8 cellular contexts compared by ENCODE assay signal in genomic region chr15:81304226-81304625, GRCh38. TPM values are rescaled to one million over a fixed set of nuclear protein-coding genes. Genes with fewer than 3 reads are reported as not detected.
DNase-seq lines count a peak whose midpoint lies in the region; ATAC-seq, FAIRE-seq and TF ChIP-seq lines count a peak whose summit lies in the region.

No MANE protein-coding gene starts in this region.

- H3K4ac ChIP-seq in H1 (replicated peaks; ENCODE audit: insufficient read length, low read depth, low read length), result no peak overlapping the region

- H3K79me1 ChIP-seq in H1 (ENCODE audit: low read depth, low read length), result no peaks in the 10 kb centered on the region

- H3K9ac ChIP-seq in DND-41 (ENCODE audit: low read depth, low read length) (no peak overlapping the region), OCI-LY3 (ENCODE audit: low read length) (peak overlapping the region; percentile 100), H1 (replicated peaks in 1 of 4; ENCODE audit: extremely low read depth in 1 of 4, low read depth in 3 of 4, low read length in 3 of 4) (peak overlapping the region in 1 of 4 experiments; percentile 38; a peak in 1 of 7 replicates)

- FAIRE-seq in H1 (lab: Jason Lieb, UNC), result no peak

- no peak overlapping the region for H2AK5ac ChIP-seq in H1 (ENCODE audit: low read depth, low read length)

- TF ChIP-seq EP300 in H1 (IDR thresholded peaks at IDR 0.05; ENCODE audit: borderline replicate concordance in 1 of 2, low read depth in 2 of 2, low read length in 2 of 2), result no peak

- peaks cover 98% of the 10 kb centered on the region for H3K36me3 ChIP-seq in DND-41 (ENCODE audit: insufficient read depth, low read length)
- H3K36me3 ChIP-seq in OCI-LY3 (replicated peaks; ENCODE audit: low read depth, low read length), result peaks cover 96% of the 10 kb centered on the region
- no peaks in the 10 kb centered on the region; a peak in 1 of 8 replicates for H3K36me3 ChIP-seq in H1 (ENCODE audit: control insufficient read depth in 2 of 4, insufficient read depth in 4 of 4, low read length in 3 of 4)
- no peaks in the 10 kb centered on the region for H3K36me3 ChIP-seq in neuron (ENCODE audit: insufficient read depth, low read length)

- TF ChIP-seq CTCF in DND-41 (IDR thresholded peaks at IDR 0.05; ENCODE audit: borderline replicate concordance, extremely low read depth, low read length, poor library complexity, severe bottlenecking) (no peak), OCI-LY3 (IDR thresholded peaks at IDR 0.05; ENCODE audit: low read depth, low read length) (no peak), H1 (IDR thresholded peaks at IDR 0.05; ENCODE audit: control extremely low read depth in 1 of 3, insufficient read depth in 1 of 3, low read depth in 1 of 3, low read length in 3 of 3) (no peak)

- no peak overlapping the region for H3K4me2 ChIP-seq in DND-41 (ENCODE audit: insufficient read depth, low read length)
- H3K4me2 ChIP-seq in OCI-LY3 (ENCODE audit: low read length), result peak overlapping the region; percentile 83
- peak overlapping the region; percentile 20 to 51 for H3K4me2 ChIP-seq in H1 (ENCODE audit: insufficient read depth in 1 of 2, low read depth in 2 of 2, low read length in 2 of 2)

- in situ Hi-C loops in ACHN (cut with HindIII; ENCODE audit: low pct_ligation_motif_present, low pct_unique_long_range_greater_than_20kb, low sequenced_read_pairs), result no loop called here

- H3K27ac ChIP-seq in DND-41 (ENCODE audit: low read length) (peak overlapping the region; percentile 24; the same call in 1 of the 2 replicates), OCI-LY3 (ENCODE audit: low read length) (peak overlapping the region; percentile 98), H1 (ENCODE audit: low read depth, low read length) (peak overlapping the region; percentile 40; the same call in 1 of the 2 replicates)

- no peak for TF ChIP-seq POLR2A in H1 (IDR thresholded peaks at IDR 0.05; ENCODE audit: control extremely low read depth in 1 of 2, low read depth in 2 of 2, low read length in 2 of 2)

- H2BK20ac ChIP-seq in H1 (ENCODE audit: low read length), result no peak overlapping the region

- H3K4me1 ChIP-seq in DND-41 (ENCODE audit: insufficient read depth, low read length) (peaks cover 45% of the 10 kb centered on the region), OCI-LY3 (ENCODE audit: low read length) (peaks cover 95% of the 10 kb centered on the region), H1 (replicated peaks in 1 of 4; ENCODE audit: control insufficient read depth in 3 of 4, insufficient read depth in 4 of 4, low read length in 3 of 4) (peaks cover 6 to 18% (median 12%) of the 10 kb centered on the region in 4 experiments), neuron (ENCODE audit: insufficient read depth, low read length) (peaks cover 9% of the 10 kb centered on the region)

- H3K27me3 ChIP-seq in DND-41 (ENCODE audit: insufficient read depth, low read length, poor library complexity) (no peaks in the 10 kb centered on the region), OCI-LY3 (ENCODE audit: low read depth, low read length) (no peaks in the 10 kb centered on the region), H1 (replicated peaks in 1 of 4; ENCODE audit: control insufficient read depth in 3 of 4, extremely low read depth in 1 of 4, insufficient read depth in 3 of 4, low read length in 3 of 4) (no peaks in the 10 kb centered on the region), neuron (ENCODE audit: insufficient read depth, low read length) (peaks cover 4% of the 10 kb centered on the region)

- peaks cover 31% of the 10 kb centered on the region for H3K79me2 ChIP-seq in DND-41 (ENCODE audit: insufficient read depth, low read length)
- H3K79me2 ChIP-seq in OCI-LY3 (ENCODE audit: low read length), result peaks cover 92% of the 10 kb centered on the region
- no peaks in the 10 kb centered on the region for H3K79me2 ChIP-seq in H1 (ENCODE audit: control insufficient read depth in 1 of 2, insufficient read depth in 2 of 2, low read length in 2 of 2)

- H3K56ac ChIP-seq in H1 (replicated peaks; ENCODE audit: insufficient read length, low read depth, low read length), result no peak overlapping the region

- H3K23me2 ChIP-seq in H1 (ENCODE audit: low read depth, low read length), result no peaks in the 10 kb centered on the region

- CTCF ChIA-PET in H1 (lab: Charles Lee; ENCODE audit: partially characterized antibody), result interaction anchor here (0.7 to 1.5 kb wide), 3 partner anchors 10 to 38 kb away, joined by 4 to 5 read pairs (median 4); no protein-coding TSS in a partner anchor

- no peak for TF ChIP-seq RAD21 in H1 (IDR thresholded peaks at IDR 0.05 in 1 of 2, conservative IDR thresholded peaks at IDR 0.05 in 1 of 2; ENCODE audit: low read depth in 2 of 2, low read length in 2 of 2)

- H3K14ac ChIP-seq in H1 (ENCODE audit: insufficient read length), result no peak overlapping the region

- DNase-seq in DND-41 (no peak), H1 (ENCODE audit: low read depth in 1 of 2, low spot score in 2 of 2) (no peak), ACHN (no peak), SK-N-DZ (ENCODE audit: low spot score) (no peak), AML-193 (lab: John Stamatoyannopoulos, UW) (no peak)

- H4K8ac ChIP-seq in H1 (ENCODE audit: extremely low read depth, insufficient read depth, low read length), result no peak overlapping the region

- H2BK120ac ChIP-seq in H1 (replicated peaks; ENCODE audit: low read depth, low read length), result peak overlapping the region; percentile 35

- 66% methylated on average over 5 of the region's 5 CpGs; no CpG with 5 or more reads in 1 of the 2 experiments for WGBS in H1 (ENCODE audit: extremely low coverage in 1 of 2, insufficient coverage in 1 of 2, insufficient read length in 1 of 2, insufficient replicate concordance in 2 of 2, low coverage in 1 of 2, low lambda C conversion rate in 2 of 2, missing lambda C conversion rate in 1 of 2), 2 experiments

- ATAC-seq in DND-41 (ENCODE audit: insufficient read depth, low read depth), result no peak
- ATAC-seq in HG03354 (IDR thresholded peaks at IDR 0.05; ENCODE audit: poor library complexity, severe bottlenecking, unreplicated experiment), result no peak

- H3K9me3 ChIP-seq in DND-41 (ENCODE audit: insufficient read depth, low read length, severe bottlenecking) (no peaks in the 10 kb centered on the region), OCI-LY3 (ENCODE audit: insufficient read depth, low read length) (no peaks in the 10 kb centered on the region), H1 (ENCODE audit: insufficient read depth in 2 of 2, low read depth in 1 of 2, low read length in 1 of 2) (no peaks in the 10 kb centered on the region), neuron (ENCODE audit: low read length) (no peaks in the 10 kb centered on the region)

- H2AFZ ChIP-seq in DND-41 (ENCODE audit: low read depth, low read length) (no peak overlapping the region), OCI-LY3 (ENCODE audit: low read depth, low read length) (no peak overlapping the region), H1 (ENCODE audit: low read length) (no peak overlapping the region), neuron (ENCODE audit: low read depth, low read length) (peak overlapping the region; percentile 70)

- peak overlapping the region; percentile 18 for H4K5ac ChIP-seq in H1 (ENCODE audit: insufficient read length, low read depth, low read length)

- H3K18ac ChIP-seq in H1 (ENCODE audit: extremely low read depth, low read length), result peak overlapping the region; percentile 26; the same call in 1 of the 2 replicates

- H2BK5ac ChIP-seq in H1 (ENCODE audit: low read depth, low read length), result peak overlapping the region; percentile 14; the same call in 1 of the 2 replicates

- no peak overlapping the region for H3K23ac ChIP-seq in H1 (ENCODE audit: insufficient read length)

- H2BK15ac ChIP-seq in H1 (ENCODE audit: low read length), result no peak overlapping the region

- H2BK12ac ChIP-seq in H1 (ENCODE audit: low read depth, low read length), result peak overlapping the region; percentile 56; the same call in 1 of the 2 replicates

- H4K20me1 ChIP-seq in DND-41 (ENCODE audit: insufficient read depth, low read length) (peaks cover 7% of the 10 kb centered on the region), OCI-LY3 (ENCODE audit: insufficient read depth, low read length) (peaks cover 58% of the 10 kb centered on the region), H1 (replicated peaks in 1 of 2; ENCODE audit: control insufficient read depth in 1 of 2, insufficient read depth in 2 of 2, low read length in 2 of 2) (no peaks in the 10 kb centered on the region)

- peak overlapping the region; percentile 63 for H4K91ac ChIP-seq in H1 (replicated peaks; ENCODE audit: insufficient read length, low read length)

- POLR2A ChIA-PET in H1 (lab: Charles Lee; ENCODE audit: partially characterized antibody), result interaction anchor here (1.7 kb wide), 1 partner anchor 19 kb away, joined by 9 read pairs; the partner anchor contains the start of gene STARD5

- no peak overlapping the region for H3K4me3 ChIP-seq in DND-41 (ENCODE audit: low read depth in 1 of 2, low read length in 2 of 2)
- H3K4me3 ChIP-seq in OCI-LY3 (ENCODE audit: low read length), result peak overlapping the region; percentile 86
- H3K4me3 ChIP-seq in H1 (ENCODE audit: extremely low read depth in 1 of 4, insufficient read depth in 2 of 4, low read depth in 3 of 4, low read length in 4 of 4), result no peak overlapping the region
- H3K4me3 ChIP-seq in neuron (ENCODE audit: low read length), result no peak overlapping the region

TF ChIP-seq in H1, 55 proteins besides CTCF, POLR2A, EP300 and RAD21 (continues in another document):
- TF ChIP-seq RXRA (IDR thresholded peaks at IDR 0.05; ENCODE audit: insufficient read depth, low read depth, low read length) (no peak), SIN3A (conservative IDR thresholded peaks at IDR 0.05 in 1 of 2, IDR thresholded peaks at IDR 0.05 in 1 of 2; ENCODE audit: low read depth in 1 of 2, low read length in 2 of 2) (no peak), ASH2L (IDR thresholded peaks at IDR 0.05; ENCODE audit: low read length) (no peak), RFX5 (IDR thresholded peaks at IDR 0.05; ENCODE audit: borderline replicate concordance, low read depth, low read length) (no peak), YY1 (IDR thresholded peaks at IDR 0.05; ENCODE audit: low read depth, low read length) (no peak), TCF12 (IDR thresholded peaks at IDR 0.05; ENCODE audit: low read depth, low read length) (no peak), HDAC2 (IDR thresholded peaks at IDR 0.05; ENCODE audit: borderline replicate concordance in 1 of 2, low read depth in 2 of 2, low read length in 2 of 2) (no peak)

RNA-seq across cellular contexts. Expression of gene STARD5, which starts 19.7 kb away (rescaled TPM):
- 5.5 and 5.8 TPM in 2 replicates for total RNA-seq in H1 (2021; fragmentation: NEBNext Ultra II Directional; extraction: Animal tissue kit (Norgen Biotek cat#: 25700))
- 10.0 and 10.4 TPM in 2 replicates for polyA plus RNA-seq in H1 (2011; rRNA removed)
- 9.5 TPM for polyA plus RNA-seq in H1 (2011; cell fraction: cytosol; rRNA removed)
- 20.2 TPM for polyA plus RNA-seq in H1 (2011; cell fraction: nucleus; rRNA removed)
- 4.6 to 6.2 TPM (median 5.2 TPM) in 4 replicates for polyA plus RNA-seq in H1 (2012, experiment 1 of 2)
- 2.3 TPM for polyA plus RNA-seq in H1 (2012, experiment 2 of 2)
- polyA plus RNA-seq in H1 (2013, experiment 1 of 2), result 4.6 TPM
- polyA plus RNA-seq in H1 (2013, experiment 2 of 2), result 4.2 TPM
- polyA minus RNA-seq in H1 (2011; rRNA and poly(A)+ RNA removed), result 11.4 and 14.3 TPM in 2 replicates
- 3.4 TPM for polyA minus RNA-seq in H1 (2011; cell fraction: cytosol; rRNA and poly(A)+ RNA removed)
- polyA minus RNA-seq in H1 (2011; cell fraction: nucleus; rRNA and poly(A)+ RNA removed), result 18.4 TPM
- polyA plus RNA-seq in SK-N-DZ (2014; cell fraction: cytosol; rRNA removed), result 0.50 and 1.0 TPM in 2 replicates
- polyA plus RNA-seq in SK-N-DZ (2014; cell fraction: nucleus; rRNA removed), result 1.0 and 1.8 TPM in 2 replicates

Comparison
In these comparisons a context has a peak if more than half of its experiments do, and no peak if none do; other contexts are left out.
1. H3K27ac ChIP-seq: peak in every context shown above with its lines; median percentile 98 in OCI-LY3; 40 in H1; 24 in DND-41.